25 cellular contexts compared by ENCODE assay signal in the genomic region with DNA sequence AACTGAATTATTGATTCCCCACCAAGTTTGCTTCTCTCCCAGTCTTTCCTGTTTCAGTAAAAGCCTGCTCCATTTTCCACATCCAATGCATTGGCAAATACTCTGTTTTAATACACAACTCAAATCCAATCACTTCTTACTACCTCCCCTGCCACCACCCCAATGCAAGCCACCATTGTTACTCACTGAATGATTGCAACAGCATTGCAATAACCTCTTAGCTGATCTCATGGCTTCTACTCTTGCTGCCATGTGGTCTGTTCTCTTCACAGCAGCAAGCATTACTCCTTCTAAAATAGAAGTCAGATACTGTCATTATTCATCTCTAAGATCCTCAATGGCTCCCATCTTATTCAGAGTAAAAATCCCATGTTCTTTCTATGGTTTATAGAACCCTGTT.
"Had no signal": no experiment of that assay in that cellular context is flagged by ENCODE, and none has a peak within 500 bp of the region (broad histone marks: within the 10 kb centered on the region; RNA-seq: fewer than 3 reads in every experiment).

No MANE protein-coding gene starts in this region.

- H3K27ac ChIP-seq: left ventricle myocardium inferior, prostate gland, thyroid gland had no signal

- H3K27me3 Mint-ChIP-seq: dendritic cell treated with granulocyte-macrophage colony-stimulating factor and Interleukin-4, amounts not matched to agents 40 ng/mL and 50 ng/mL, for 4 days had no signal

- H3K4me1 ChIP-seq: left ventricle myocardium inferior, prostate gland, thyroid gland had no signal

- DNase-seq: activated B cell treated with CpG ODN at 0.5 μM for 24 hours; activated CD4-positive, alpha-beta memory T cell treated with anti-CD3 and anti-CD28 coated beads, Interleukin-2, amount 10 ng/mL, durations not matched to agents 7 days and 5 days; activated CD4-positive, alpha-beta T cell treated with anti-CD3 and anti-CD28 coated beads for 4 hours; activated effector memory CD4-positive, alpha-beta T cell treated with Interleukin-2 at 50 U/mL for 16 hours; activated naive CD4-positive, alpha-beta T cell treated with anti-CD3 and anti-CD28 coated beads for 36 hours; activated naive CD8-positive, alpha-beta T cell treated with anti-CD3 and anti-CD28 coated beads, Interleukin-2, amount 10 ng/mL, durations not matched to agents 7 days and 5 days; activated T-cell treated with anti-CD3 and anti-CD28 coated beads, Interleukin-2, amount 50 U/mL, for 72 hours; amygdala; caudate nucleus; effector CD4-positive, alpha-beta T cell; erythroblast; immature natural killer cell; kidney glomerular epithelial cell; left ventricle myocardium inferior; midbrain; natural killer cell; stimulated activated CD4-positive, alpha-beta T cell treated with anti-CD3 and anti-CD28 coated beads, Interleukin-4, amount 100 ng/mL, for 4 hours; stimulated activated naive CD8-positive, alpha-beta T cell treated with anti-CD3 and anti-CD28 coated beads, Interleukin-15, Interleukin-2, amounts not matched to agents 100 U/mL and 50 U/mL, for 24 hours; substantia nigra; T1000; thyroid gland had no signal

- H3K9me3 Mint-ChIP-seq: activated B cell treated with CpG ODN at 0.5 μM for 24 hours; activated CD4-positive, alpha-beta memory T cell treated with anti-CD3 and anti-CD28 coated beads, Interleukin-2, amount 10 ng/mL, durations not matched to agents 7 days and 5 days; activated naive CD4-positive, alpha-beta T cell treated with anti-CD3 and anti-CD28 coated beads for 36 hours; dendritic cell treated with granulocyte-macrophage colony-stimulating factor and Interleukin-4, amounts not matched to agents 40 ng/mL and 50 ng/mL, for 4 days; natural killer cell; T-helper 1 cell treated with Interleukin-12 subunit alpha and Interleukin-12 subunit beta and Interleukin-4 antibody, amounts not matched to agents 30 μg/mL and 1 μg/mL, for 36 hours had no signal

- H3K27me3 ChIP-seq: thyroid gland had no signal

- H3K4me3 Mint-ChIP-seq: activated B cell treated with CpG ODN at 0.5 μM for 24 hours; activated CD4-positive, alpha-beta memory T cell treated with anti-CD3 and anti-CD28 coated beads, Interleukin-2, amount 10 ng/mL, durations not matched to agents 7 days and 5 days; activated naive CD4-positive, alpha-beta T cell treated with anti-CD3 and anti-CD28 coated beads for 36 hours; activated naive CD8-positive, alpha-beta T cell treated with anti-CD3 and anti-CD28 coated beads, Interleukin-2, amount 10 ng/mL, durations not matched to agents 7 days and 5 days; activated T-cell treated with anti-CD3 and anti-CD28 coated beads, Interleukin-2, amount 50 U/mL, for 72 hours; dendritic cell treated with granulocyte-macrophage colony-stimulating factor and Interleukin-4, amounts not matched to agents 40 ng/mL and 50 ng/mL, for 4 days; immature natural killer cell; natural killer cell; T-helper 1 cell treated with Interleukin-12 subunit alpha and Interleukin-12 subunit beta and Interleukin-4 antibody, amounts not matched to agents 30 μg/mL and 1 μg/mL, for 36 hours had no signal

- H3K4me1 Mint-ChIP-seq: activated B cell treated with CpG ODN at 0.5 μM for 24 hours; activated CD4-positive, alpha-beta memory T cell treated with anti-CD3 and anti-CD28 coated beads, Interleukin-2, amount 10 ng/mL, durations not matched to agents 7 days and 5 days; activated naive CD8-positive, alpha-beta T cell treated with anti-CD3 and anti-CD28 coated beads, Interleukin-2, amount 10 ng/mL, durations not matched to agents 7 days and 5 days; immature natural killer cell; natural killer cell had no signal

- H3K4me3 ChIP-seq: left ventricle myocardium inferior, prostate gland, thyroid gland had no signal

- FAIRE-seq: endometrium had no signal

- H3K9me3 ChIP-seq: left ventricle myocardium inferior, prostate gland, thyroid gland had no signal

- H3K27ac Mint-ChIP-seq: activated B cell treated with CpG ODN at 0.5 μM for 24 hours; activated CD4-positive, alpha-beta memory T cell treated with anti-CD3 and anti-CD28 coated beads, Interleukin-2, amount 10 ng/mL, durations not matched to agents 7 days and 5 days; activated naive CD4-positive, alpha-beta T cell treated with anti-CD3 and anti-CD28 coated beads for 36 hours; activated T-cell treated with anti-CD3 and anti-CD28 coated beads, Interleukin-2, amount 50 U/mL, for 72 hours; dendritic cell treated with granulocyte-macrophage colony-stimulating factor and Interleukin-4, amounts not matched to agents 40 ng/mL and 50 ng/mL, for 4 days; immature natural killer cell; natural killer cell; T-helper 1 cell treated with Interleukin-12 subunit alpha and Interleukin-12 subunit beta and Interleukin-4 antibody, amounts not matched to agents 30 μg/mL and 1 μg/mL, for 36 hours had no signal

- ATAC-seq: activated T-cell treated with anti-CD3 and anti-CD28 coated beads, Interleukin-2, amount 50 U/mL, for 72 hours; natural killer cell; stimulated activated naive CD8-positive, alpha-beta T cell treated with anti-CD3 and anti-CD28 coated beads, Interleukin-15, Interleukin-2, amounts not matched to agents 100 U/mL and 50 U/mL, for 24 hours had no signal

- H3K36me3 ChIP-seq: left ventricle myocardium inferior, prostate gland, thyroid gland had no signal

- H3K36me3 Mint-ChIP-seq: natural killer cell had no signal
